In genomic region chr6:158049055-158050028, GRCh38 we compare ENCODE assay signal across 3 cellular contexts.
TF ChIP-seq lines count a peak whose summit lies in the region.

No MANE protein-coding gene starts in this region.

TF ChIP-seq in SK-N-SH, 30 proteins besides CTCF, POLR2A, EP300 and RAD21 (continues in another document):
- TF ChIP-seq USF1 (IDR thresholded peaks at IDR 0.05; ENCODE audit: borderline replicate concordance, low read depth) (no peak), EZH2phosphoT487 (IDR thresholded peaks at IDR 0.05; ENCODE audit: borderline replicate concordance, low read depth) (no peak), CHD2 (IDR thresholded peaks at IDR 0.05; ENCODE audit: low read length, partially characterized antibody) (no peak), RCOR1 (IDR thresholded peaks at IDR 0.05; ENCODE audit: low read length) (no peak), GATA2 (CRISPR knock-in tag; IDR thresholded peaks at IDR 0.05) (no peak), NFIC (IDR thresholded peaks at IDR 0.05; ENCODE audit: borderline replicate concordance) (no peak), POLR2AphosphoS5 (IDR thresholded peaks at IDR 0.05; ENCODE audit: low read depth, low read length) (no peak), RXRA (IDR thresholded peaks at IDR 0.05; ENCODE audit: borderline replicate concordance, low read depth) (no peak), RFX5 (IDR thresholded peaks at IDR 0.05; ENCODE audit: low read length) (no peak), TCF12 (IDR thresholded peaks at IDR 0.05) (no peak), FOXM1 (IDR thresholded peaks at IDR 0.05; ENCODE audit: low read depth) (no peak), ELF1 (IDR thresholded peaks at IDR 0.05) (no peak), NRF1 (IDR thresholded peaks at IDR 0.05; ENCODE audit: low read depth, low read length) (no peak)
- TF ChIP-seq, protein P1, sequence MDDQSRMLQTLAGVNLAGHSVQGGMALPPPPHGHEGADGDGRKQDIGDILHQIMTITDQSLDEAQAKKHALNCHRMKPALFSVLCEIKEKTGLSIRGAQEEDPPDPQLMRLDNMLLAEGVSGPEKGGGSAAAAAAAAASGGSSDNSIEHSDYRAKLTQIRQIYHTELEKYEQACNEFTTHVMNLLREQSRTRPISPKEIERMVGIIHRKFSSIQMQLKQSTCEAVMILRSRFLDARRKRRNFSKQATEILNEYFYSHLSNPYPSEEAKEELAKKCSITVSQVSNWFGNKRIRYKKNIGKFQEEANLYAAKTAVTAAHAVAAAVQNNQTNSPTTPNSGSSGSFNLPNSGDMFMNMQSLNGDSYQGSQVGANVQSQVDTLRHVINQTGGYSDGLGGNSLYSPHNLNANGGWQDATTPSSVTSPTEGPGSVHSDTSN (IDR thresholded peaks at IDR 0.05), result no peak
- TF ChIP-seq, protein P2, sequence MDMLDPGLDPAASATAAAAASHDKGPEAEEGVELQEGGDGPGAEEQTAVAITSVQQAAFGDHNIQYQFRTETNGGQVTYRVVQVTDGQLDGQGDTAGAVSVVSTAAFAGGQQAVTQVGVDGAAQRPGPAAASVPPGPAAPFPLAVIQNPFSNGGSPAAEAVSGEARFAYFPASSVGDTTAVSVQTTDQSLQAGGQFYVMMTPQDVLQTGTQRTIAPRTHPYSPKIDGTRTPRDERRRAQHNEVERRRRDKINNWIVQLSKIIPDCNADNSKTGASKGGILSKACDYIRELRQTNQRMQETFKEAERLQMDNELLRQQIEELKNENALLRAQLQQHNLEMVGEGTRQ (IDR thresholded peaks at IDR 0.05; ENCODE audit: borderline replicate concordance, low read depth, low read length), result no peak
- TF ChIP-seq, protein P3, sequence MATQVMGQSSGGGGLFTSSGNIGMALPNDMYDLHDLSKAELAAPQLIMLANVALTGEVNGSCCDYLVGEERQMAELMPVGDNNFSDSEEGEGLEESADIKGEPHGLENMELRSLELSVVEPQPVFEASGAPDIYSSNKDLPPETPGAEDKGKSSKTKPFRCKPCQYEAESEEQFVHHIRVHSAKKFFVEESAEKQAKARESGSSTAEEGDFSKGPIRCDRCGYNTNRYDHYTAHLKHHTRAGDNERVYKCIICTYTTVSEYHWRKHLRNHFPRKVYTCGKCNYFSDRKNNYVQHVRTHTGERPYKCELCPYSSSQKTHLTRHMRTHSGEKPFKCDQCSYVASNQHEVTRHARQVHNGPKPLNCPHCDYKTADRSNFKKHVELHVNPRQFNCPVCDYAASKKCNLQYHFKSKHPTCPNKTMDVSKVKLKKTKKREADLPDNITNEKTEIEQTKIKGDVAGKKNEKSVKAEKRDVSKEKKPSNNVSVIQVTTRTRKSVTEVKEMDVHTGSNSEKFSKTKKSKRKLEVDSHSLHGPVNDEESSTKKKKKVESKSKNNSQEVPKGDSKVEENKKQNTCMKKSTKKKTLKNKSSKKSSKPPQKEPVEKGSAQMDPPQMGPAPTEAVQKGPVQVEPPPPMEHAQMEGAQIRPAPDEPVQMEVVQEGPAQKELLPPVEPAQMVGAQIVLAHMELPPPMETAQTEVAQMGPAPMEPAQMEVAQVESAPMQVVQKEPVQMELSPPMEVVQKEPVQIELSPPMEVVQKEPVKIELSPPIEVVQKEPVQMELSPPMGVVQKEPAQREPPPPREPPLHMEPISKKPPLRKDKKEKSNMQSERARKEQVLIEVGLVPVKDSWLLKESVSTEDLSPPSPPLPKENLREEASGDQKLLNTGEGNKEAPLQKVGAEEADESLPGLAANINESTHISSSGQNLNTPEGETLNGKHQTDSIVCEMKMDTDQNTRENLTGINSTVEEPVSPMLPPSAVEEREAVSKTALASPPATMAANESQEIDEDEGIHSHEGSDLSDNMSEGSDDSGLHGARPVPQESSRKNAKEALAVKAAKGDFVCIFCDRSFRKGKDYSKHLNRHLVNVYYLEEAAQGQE (IDR thresholded peaks at IDR 0.05; ENCODE audit: low read depth, low read length), result no peak

TF ChIP-seq in SK-N-SH treated with all-trans-retinoic acid at 6 μM for 48 hours, 23 proteins besides CTCF, POLR2A, EP300 and RAD21:
- no peak for TF ChIP-seq CSDC2 (CRISPR knock-in tag; IDR thresholded peaks at IDR 0.05)
- TF ChIP-seq OSR1 (CRISPR knock-in tag; IDR thresholded peaks at IDR 0.05), result no peak
- no peak for TF ChIP-seq RARB (CRISPR knock-in tag; IDR thresholded peaks at IDR 0.05)
- no peak for TF ChIP-seq CREB5 (CRISPR knock-in tag; IDR thresholded peaks at IDR 0.05; ENCODE audit: low read depth)
- TF ChIP-seq ESRRG (CRISPR knock-in tag; IDR thresholded peaks at IDR 0.05), result no peak
- TF ChIP-seq BACH2 (CRISPR knock-in tag; IDR thresholded peaks at IDR 0.05; ENCODE audit: borderline replicate concordance), result no peak
- TF ChIP-seq TCF4 (CRISPR knock-in tag; IDR thresholded peaks at IDR 0.05; ENCODE audit: borderline replicate concordance), result no peak
- TF ChIP-seq, protein P4, sequence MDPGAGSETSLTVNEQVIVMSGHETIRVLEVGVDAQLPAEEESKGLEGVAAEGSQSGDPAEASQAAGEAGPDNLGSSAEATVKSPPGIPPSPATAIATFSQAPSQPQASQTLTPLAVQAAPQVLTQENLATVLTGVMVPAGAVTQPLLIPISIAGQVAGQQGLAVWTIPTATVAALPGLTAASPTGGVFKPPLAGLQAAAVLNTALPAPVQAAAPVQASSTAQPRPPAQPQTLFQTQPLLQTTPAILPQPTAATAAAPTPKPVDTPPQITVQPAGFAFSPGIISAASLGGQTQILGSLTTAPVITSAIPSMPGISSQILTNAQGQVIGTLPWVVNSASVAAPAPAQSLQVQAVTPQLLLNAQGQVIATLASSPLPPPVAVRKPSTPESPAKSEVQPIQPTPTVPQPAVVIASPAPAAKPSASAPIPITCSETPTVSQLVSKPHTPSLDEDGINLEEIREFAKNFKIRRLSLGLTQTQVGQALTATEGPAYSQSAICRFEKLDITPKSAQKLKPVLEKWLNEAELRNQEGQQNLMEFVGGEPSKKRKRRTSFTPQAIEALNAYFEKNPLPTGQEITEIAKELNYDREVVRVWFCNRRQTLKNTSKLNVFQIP (CRISPR knock-in tag; IDR thresholded peaks at IDR 0.05; ENCODE audit: borderline replicate concordance, low read depth), result no peak
- TF ChIP-seq ZC3H10 (CRISPR knock-in tag; IDR thresholded peaks at IDR 0.05), result no peak
- TF ChIP-seq PPARA (CRISPR knock-in tag; IDR thresholded peaks at IDR 0.05; ENCODE audit: borderline replicate concordance), result no peak
- no peak for TF ChIP-seq ZNF8 (CRISPR knock-in tag; IDR thresholded peaks at IDR 0.05)

TF ChIP-seq in IMR-90, 13 proteins besides CTCF, POLR2A, EP300 and RAD21:
- TF ChIP-seq RCOR1 (IDR thresholded peaks at IDR 0.05; ENCODE audit: insufficient replicate concordance, low read length) (no peak), CEBPB (IDR thresholded peaks at IDR 0.05; ENCODE audit: low read depth, low read length) (no peak), RFX5 (IDR thresholded peaks at IDR 0.05; ENCODE audit: low read depth, low read length) (no peak), CHD1 (IDR thresholded peaks at IDR 0.05; ENCODE audit: low read depth, low read length) (no peak), MAZ (IDR thresholded peaks at IDR 0.05; ENCODE audit: borderline replicate concordance, low read depth, low read length) (no peak), NFE2L2 (IDR thresholded peaks at IDR 0.05; ENCODE audit: low read depth, low read length) (no peak)
- TF ChIP-seq, protein P2 (IDR thresholded peaks at IDR 0.05; ENCODE audit: low read depth, low read length), result no peak
